ENCODE assay signal across 6 cellular contexts in genomic region chr13:66099825-66100224, GRCh38.
"Had no signal": no experiment of that assay in that cellular context is flagged by ENCODE, and none has a peak within 500 bp of the region (broad histone marks: within the 10 kb centered on the region; RNA-seq: fewer than 3 reads in every experiment).

No MANE protein-coding gene starts in this region.

- H3K4me1 Mint-ChIP-seq: GM23338, H9 had no signal

- H3K27ac Mint-ChIP-seq: GM23338, H9, HFFc6 had no signal

- H3K4me3 ChIP-seq: GM23338 had no signal

- DNase-seq: H9, HCEC 1CT, HFFc6, IMR-90, KBM-7 had no signal

- H2AFZ ChIP-seq: GM23338 had no signal

- H3K4me3 Mint-ChIP-seq: GM23338, H9, HFFc6 had no signal

- H3K4me2 ChIP-seq: GM23338 had no signal
